In genomic region chr12:48469027-48469426, GRCh38 we compare ENCODE assay signal across 18 cellular contexts. TPM values are rescaled to one million over a fixed set of nuclear protein-coding genes. Genes with fewer than 3 reads are reported as not detected.
"Had no signal": no experiment of that assay in that cellular context is flagged by ENCODE, and none has a peak within 500 bp of the region (broad histone marks: within the 10 kb centered on the region; RNA-seq: fewer than 3 reads in every experiment).

No MANE protein-coding gene starts in this region.

RNA-seq across cellular contexts. Expression of gene ANP32D, which starts 3.3 kb away (rescaled TPM):
- total RNA-seq: dermis blood vessel endothelial cell, esophagus mucosa, esophagus squamous epithelium, gastrocnemius medialis, glomerular endothelial cell, kidney epithelial cell, left cardiac atrium, left lung, left ventricle myocardium superior, lower leg skin, lower lobe of right lung, lung microvascular endothelial cell, mesenteric fat pad, mucosa of descending colon, myocyte had no signal
- polyA plus RNA-seq: heart right ventricle, keratinocyte had no signal

RNA-seq across cellular contexts. Expression of gene C12orf54, which starts 13.3 kb away (rescaled TPM):
- total RNA-seq: dermis blood vessel endothelial cell, gastrocnemius medialis, glomerular endothelial cell, heart right ventricle, kidney epithelial cell, left cardiac atrium, left lung, left ventricle myocardium superior, lower leg skin, lung microvascular endothelial cell, mesenteric fat pad, myocyte had no signal
- polyA plus RNA-seq: heart right ventricle had no signal

RNA-seq across cellular contexts. Expression of gene OR8S1, which starts 56.4 kb away (rescaled TPM):
- total RNA-seq: dermis blood vessel endothelial cell, esophagus mucosa, esophagus squamous epithelium, gastrocnemius medialis, glomerular endothelial cell, heart right ventricle, kidney epithelial cell, left cardiac atrium, left lung, left ventricle myocardium superior, lower leg skin, lower lobe of right lung, lung microvascular endothelial cell, mesenteric fat pad, mesothelial cell of epicardium, mucosa of descending colon, myocyte had no signal
- polyA plus RNA-seq: heart right ventricle, keratinocyte had no signal
